8 cellular contexts compared by ENCODE assay signal in the genomic region with DNA sequence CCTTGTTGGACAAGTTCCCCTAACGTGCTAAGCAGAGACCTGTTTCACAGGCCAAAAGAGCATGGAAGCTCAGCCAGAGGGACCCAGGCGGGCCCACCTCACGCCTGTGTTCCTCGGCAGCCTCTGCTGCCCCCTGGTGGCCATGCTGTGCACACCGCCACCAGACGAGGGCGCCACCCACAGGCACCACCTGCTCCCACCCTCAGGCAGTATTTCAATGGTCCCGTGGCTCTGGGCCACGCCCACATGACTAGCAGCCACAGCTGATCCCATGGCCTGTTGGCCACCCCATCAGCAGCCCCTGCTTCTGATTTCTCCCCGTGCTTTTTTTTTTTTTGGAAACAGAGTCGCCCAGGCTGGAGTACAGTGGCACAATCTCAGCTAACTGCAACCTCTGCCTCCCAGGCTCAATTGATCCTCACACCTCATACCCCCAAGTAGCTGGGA. TPM values are rescaled to one million over a fixed set of nuclear protein-coding genes. Genes with fewer than 3 reads are reported as not detected.
DNase-seq lines count a peak whose midpoint lies in the region; ATAC-seq and TF ChIP-seq lines count a peak whose summit lies in the region.

No MANE protein-coding gene starts in this region.

- H4K20me1 ChIP-seq in PC-9 (ENCODE audit: insufficient read depth) = no peaks in the 10 kb centered on the region; the same call in 1 of the 2 replicates

- peak; percentile 81 to 90 (median 86) for DNase-seq in CD4-positive, alpha-beta T cell
- DNase-seq in PC-9 (peak; percentile 72 to 91), esophagus muscularis mucosa (ENCODE audit: extremely low spot score) (peak; percentile 98), natural killer cell (peak; percentile 91)
- peak; percentile 92 for DNase-seq in activated T-cell treated with anti-CD3 and anti-CD28 coated beads, Interleukin-2, amount 50 U/mL, for 1 hour
- peak; percentile 92 for DNase-seq in stimulated activated naive CD8-positive, alpha-beta T cell treated with anti-CD3 and anti-CD28 coated beads, Interleukin-15, Interleukin-2, amounts not matched to agents 100 U/mL and 50 U/mL, for 24 hours

- no TSS peak for BruUV-seq in PC-9 (replicated peaks; lab: Mats Ljungman, UMichigan)

- H3K9me3 Mint-ChIP-seq in CD4-positive, alpha-beta T cell = no peaks in the 10 kb centered on the region
- no peaks in the 10 kb centered on the region for H3K9me3 Mint-ChIP-seq in natural killer cell

- TF ChIP-seq RAD21 in Ishikawa (IDR thresholded peaks at IDR 0.05; ENCODE audit: low read depth) = peak; percentile 87

- intact Hi-C loops in CD4-positive, alpha-beta T cell (cut with DNase I, micrococcal nuclease) = loop anchor here (1.0 kb wide), 1 partner anchor 32 kb away; no protein-coding TSS in a partner anchor
- intact Hi-C loops in PC-9 (cut with micrococcal nuclease; ENCODE audit: unreplicated experiment) (loop anchor here (1.0 kb wide), 1 partner anchor 32 kb away; no protein-coding TSS in a partner anchor), esophagus muscularis mucosa (cut with DNase I) (loop anchor here (1.0 kb wide), 1 partner anchor 32 kb away; no protein-coding TSS in a partner anchor), natural killer cell (cut with micrococcal nuclease) (loop anchor here (1.0 kb wide), 1 partner anchor 32 kb away; no protein-coding TSS in a partner anchor)

- no peaks in the 10 kb centered on the region for H3K36me3 ChIP-seq in PC-9 (ENCODE audit: low read depth)
- peaks cover 6 to 47% (median 45%) of the 10 kb centered on the region in 4 donors for H3K36me3 ChIP-seq in esophagus muscularis mucosa

- peak; percentile 100 for ATAC-seq in CD4-positive, alpha-beta T cell (ENCODE audit: poor library complexity)
- ATAC-seq in GM19328 (IDR thresholded peaks at IDR 0.05; ENCODE audit: unreplicated experiment) (peak; percentile 76), natural killer cell (peak; percentile 100)
- ATAC-seq in stimulated activated naive CD8-positive, alpha-beta T cell treated with anti-CD3 and anti-CD28 coated beads, Interleukin-15, Interleukin-2, amounts not matched to agents 100 U/mL and 50 U/mL, for 24 hours = peak; percentile 94

- H3K27ac ChIP-seq in CD4-positive, alpha-beta T cell (ENCODE audit: low read depth, low read length) = no peak overlapping the region
- H3K27ac ChIP-seq in PC-9 (no peak overlapping the region), esophagus muscularis mucosa (replicated peaks in 1 of 4) (no peak overlapping the region)

- H3K4me1 Mint-ChIP-seq in CD4-positive, alpha-beta T cell (ENCODE audit: low read depth) = peaks cover 6% of the 10 kb centered on the region
- peaks cover 0 to 18% of the 10 kb centered on the region in 2 donors for H3K4me1 Mint-ChIP-seq in natural killer cell

- no peak overlapping the region for H2AFZ ChIP-seq in PC-9

- WGBS in esophagus muscularis mucosa = 14% methylated on average over 5 of the region's 11 CpGs

- no peak for TF ChIP-seq POLR2A in esophagus muscularis mucosa (IDR thresholded peaks at IDR 0.05; ENCODE audit: low read depth)

- H3K27me3 ChIP-seq in CD4-positive, alpha-beta T cell (ENCODE audit: control insufficient read depth, insufficient read depth, low read length) = no peaks in the 10 kb centered on the region
- H3K27me3 ChIP-seq in PC-9 (ENCODE audit: insufficient read depth, low read depth) (no peaks in the 10 kb centered on the region), esophagus muscularis mucosa (no peaks in the 10 kb centered on the region)

- H3K27me3 Mint-ChIP-seq in CD4-positive, alpha-beta T cell = no peaks in the 10 kb centered on the region
- H3K27me3 Mint-ChIP-seq in natural killer cell (ENCODE audit: low read depth in 2 of 2) = no peaks in the 10 kb centered on the region

- no peaks in the 10 kb centered on the region for H3K79me2 ChIP-seq in PC-9 (ENCODE audit: low read depth)

- TF ChIP-seq EP300 in Ishikawa (IDR thresholded peaks at IDR 0.05; ENCODE audit: borderline replicate concordance) (no peak), esophagus muscularis mucosa (IDR thresholded peaks at IDR 0.05) (no peak)

- CTCF ChIA-PET in CD4-positive, alpha-beta T cell (lab: Charles Lee) = interaction anchor here (0.6 to 4.2 kb wide), 20 partner anchors 10 to 273 kb away, joined by 3 to 105 read pairs (median 4); partner anchors contain the start of genes FAM234A, MRPL28, POLR3K and RHBDF1
- CTCF ChIA-PET in PC-9 (lab: Charles Lee) = interaction anchor here (0.6 to 1.4 kb wide), 5 partner anchors 10 to 1006 kb away, joined by 3 to 14 read pairs (median 5); no protein-coding TSS in a partner anchor

- no peak overlapping the region for H3K27ac Mint-ChIP-seq in CD4-positive, alpha-beta T cell
- H3K27ac Mint-ChIP-seq in natural killer cell = peak overlapping the region in 1 of 2 donors; percentile 20

- H3K36me3 Mint-ChIP-seq in CD4-positive, alpha-beta T cell (ENCODE audit: low read depth) = peaks cover 22% of the 10 kb centered on the region
- no peaks in the 10 kb centered on the region for H3K36me3 Mint-ChIP-seq in natural killer cell

- H3K4me1 ChIP-seq in PC-9 (replicated peaks; ENCODE audit: insufficient read depth) (no peaks in the 10 kb centered on the region), esophagus muscularis mucosa (peaks cover 19 to 37% (median 25%) of the 10 kb centered on the region in 4 donors)

- no peak overlapping the region for H3K4me3 Mint-ChIP-seq in CD4-positive, alpha-beta T cell
- H3K4me3 Mint-ChIP-seq in natural killer cell = no peak overlapping the region

- no peaks in the 10 kb centered on the region for H3K9me2 ChIP-seq in PC-9 (ENCODE audit: insufficient read depth)

- POLR2A ChIA-PET in CD4-positive, alpha-beta T cell (lab: Charles Lee) = interaction anchor here (0.6 to 2.1 kb wide), 5 partner anchors 12 to 44 kb away, joined by 3 to 6 read pairs (median 4); partner anchors contain the start of genes MPG, POLR3K and SNRNP25
- POLR2A ChIA-PET in PC-9 (lab: Charles Lee; ENCODE audit: unreplicated experiment) = interaction anchor here (0.6 kb wide), 4 partner anchors 43 to 567 kb away, joined by 6 to 10 read pairs (median 8); partner anchors contain the start of genes POLR3K and SNRNP25

- TF ChIP-seq CTCF in CD4-positive, alpha-beta T cell (IDR thresholded peaks at IDR 0.05) = peak; percentile 95
- TF ChIP-seq CTCF in PC-9 (conservative IDR thresholded peaks at IDR 0.05) = peak; percentile 93
- TF ChIP-seq CTCF in esophagus muscularis mucosa (IDR thresholded peaks at IDR 0.05) = peak; percentile 98 to 100 (median 99)
- peak; percentile 99 for TF ChIP-seq CTCF in natural killer cell (IDR thresholded peaks at IDR 0.05)

- H3K9me3 ChIP-seq in CD4-positive, alpha-beta T cell (ENCODE audit: control insufficient read depth, low read length) = no peaks in the 10 kb centered on the region
- no peaks in the 10 kb centered on the region for H3K9me3 ChIP-seq in PC-9 (ENCODE audit: insufficient read depth, low read depth)
- no peaks in the 10 kb centered on the region for H3K9me3 ChIP-seq in esophagus muscularis mucosa

- H3F3A ChIP-seq in PC-9 (ENCODE audit: insufficient read depth, low read depth) = peaks cover 19% of the 10 kb centered on the region; the same call in 1 of the 2 replicates

- H3K4me2 ChIP-seq in PC-9 = no peak overlapping the region

- H3K4me3 ChIP-seq in PC-9 (no peak overlapping the region), esophagus muscularis mucosa (no peak overlapping the region)

TF ChIP-seq in Ishikawa, 13 proteins besides CTCF, POLR2A, EP300 and RAD21 (continues in another document):
- TF ChIP-seq MAX (IDR thresholded peaks at IDR 0.05) = peak; percentile 52; the same call in 1 of the 2 replicates
- TF ChIP-seq, protein P1, sequence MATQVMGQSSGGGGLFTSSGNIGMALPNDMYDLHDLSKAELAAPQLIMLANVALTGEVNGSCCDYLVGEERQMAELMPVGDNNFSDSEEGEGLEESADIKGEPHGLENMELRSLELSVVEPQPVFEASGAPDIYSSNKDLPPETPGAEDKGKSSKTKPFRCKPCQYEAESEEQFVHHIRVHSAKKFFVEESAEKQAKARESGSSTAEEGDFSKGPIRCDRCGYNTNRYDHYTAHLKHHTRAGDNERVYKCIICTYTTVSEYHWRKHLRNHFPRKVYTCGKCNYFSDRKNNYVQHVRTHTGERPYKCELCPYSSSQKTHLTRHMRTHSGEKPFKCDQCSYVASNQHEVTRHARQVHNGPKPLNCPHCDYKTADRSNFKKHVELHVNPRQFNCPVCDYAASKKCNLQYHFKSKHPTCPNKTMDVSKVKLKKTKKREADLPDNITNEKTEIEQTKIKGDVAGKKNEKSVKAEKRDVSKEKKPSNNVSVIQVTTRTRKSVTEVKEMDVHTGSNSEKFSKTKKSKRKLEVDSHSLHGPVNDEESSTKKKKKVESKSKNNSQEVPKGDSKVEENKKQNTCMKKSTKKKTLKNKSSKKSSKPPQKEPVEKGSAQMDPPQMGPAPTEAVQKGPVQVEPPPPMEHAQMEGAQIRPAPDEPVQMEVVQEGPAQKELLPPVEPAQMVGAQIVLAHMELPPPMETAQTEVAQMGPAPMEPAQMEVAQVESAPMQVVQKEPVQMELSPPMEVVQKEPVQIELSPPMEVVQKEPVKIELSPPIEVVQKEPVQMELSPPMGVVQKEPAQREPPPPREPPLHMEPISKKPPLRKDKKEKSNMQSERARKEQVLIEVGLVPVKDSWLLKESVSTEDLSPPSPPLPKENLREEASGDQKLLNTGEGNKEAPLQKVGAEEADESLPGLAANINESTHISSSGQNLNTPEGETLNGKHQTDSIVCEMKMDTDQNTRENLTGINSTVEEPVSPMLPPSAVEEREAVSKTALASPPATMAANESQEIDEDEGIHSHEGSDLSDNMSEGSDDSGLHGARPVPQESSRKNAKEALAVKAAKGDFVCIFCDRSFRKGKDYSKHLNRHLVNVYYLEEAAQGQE (IDR thresholded peaks at IDR 0.05; ENCODE audit: low read depth) = no peak

RNA-seq across cellular contexts. Expression of gene MPG, which starts 18.9 kb away (rescaled TPM):
- 10 to 100 TPM; 14.1 to 17.1 TPM for total RNA-seq in CD4-positive, alpha-beta T cell
- total RNA-seq in PC-9 (2021) (86.2 and 138 TPM in 2 replicates), esophagus muscularis mucosa (100 to 1,000 TPM in 2 of 4 donors, 10 to 100 TPM in 2; 70.2 to 120 (median 106) TPM), natural killer cell (10 to 100 TPM; 29.9 to 34.3 (median 31.5) TPM)

RNA-seq across cellular contexts. Expression of gene RHBDF1, which starts 24.5 kb away (rescaled TPM):
- under 1 TPM; 0.33 to 0.34 TPM for total RNA-seq in CD4-positive, alpha-beta T cell
- total RNA-seq in PC-9 (2021) (51.4 and 62.9 TPM in 2 replicates), esophagus muscularis mucosa (10 to 100 TPM; 26.7 to 43.0 (median 30.2) TPM), natural killer cell (1 to 10 TPM in 1 of 3 donors, under 1 TPM in 2; 0.26 to 1.1 (median 0.78) TPM)

RNA-seq across cellular contexts. Expression of gene NPRL3, which starts 41.5 kb away (rescaled TPM):
- 10 to 100 TPM; 29.5 to 30.8 TPM for total RNA-seq in CD4-positive, alpha-beta T cell
- 56.8 and 66.6 TPM in 2 replicates for total RNA-seq in PC-9 (2021)
- 10 to 100 TPM; 11.1 to 20.8 (median 14.1) TPM for total RNA-seq in esophagus muscularis mucosa
- 10 to 100 TPM; 44.8 to 62.1 (median 55.7) TPM for total RNA-seq in natural killer cell

RNA-seq across cellular contexts. Expression of gene SNRNP25, which starts 43.3 kb away (rescaled TPM):
- total RNA-seq in CD4-positive, alpha-beta T cell = 1 to 10 TPM; 4.8 to 5.1 TPM
- total RNA-seq in PC-9 (2021) (60.8 and 61.4 TPM in 2 replicates), esophagus muscularis mucosa (10 to 100 TPM; 22.0 to 33.6 (median 25.7) TPM), natural killer cell (10 to 100 TPM in 2 of 3 donors, 1 to 10 TPM in 1; 6.4 to 13.4 (median 13.2) TPM)

RNA-seq across cellular contexts. Expression of gene POLR3K, which starts 43.5 kb away (rescaled TPM):
- total RNA-seq in CD4-positive, alpha-beta T cell = 1 to 10 TPM; 4.1 TPM
- total RNA-seq in PC-9 (2021) = 33.5 and 38.4 TPM in 2 replicates
- total RNA-seq in esophagus muscularis mucosa = 1 to 10 TPM; 3.3 to 3.8 (median 3.7) TPM
- total RNA-seq in natural killer cell = 10 to 100 TPM; 10.6 to 14.6 (median 11.3) TPM

Comparison
In these comparisons a context has a peak if more than half of its experiments do, and no peak if none do; other contexts are left out.
1. RNA of gene RHBDF1, which starts 24.5 kb away (total RNA-seq): 51.4 to 62.9 TPM in PC-9 and 26.7 to 43.0 TPM in esophagus muscularis mucosa; 0.26 to 1.1 TPM in natural killer cell and 0.33 to 0.34 TPM in CD4-positive, alpha-beta T cell; every median in the first group is over 10 times any median in the second.
2. Peak in every context shown above with its lines, with median percentiles within 50 percentile points of each other: ATAC-seq, DNase-seq and CTCF ChIP-seq.